In the genomic region with DNA sequence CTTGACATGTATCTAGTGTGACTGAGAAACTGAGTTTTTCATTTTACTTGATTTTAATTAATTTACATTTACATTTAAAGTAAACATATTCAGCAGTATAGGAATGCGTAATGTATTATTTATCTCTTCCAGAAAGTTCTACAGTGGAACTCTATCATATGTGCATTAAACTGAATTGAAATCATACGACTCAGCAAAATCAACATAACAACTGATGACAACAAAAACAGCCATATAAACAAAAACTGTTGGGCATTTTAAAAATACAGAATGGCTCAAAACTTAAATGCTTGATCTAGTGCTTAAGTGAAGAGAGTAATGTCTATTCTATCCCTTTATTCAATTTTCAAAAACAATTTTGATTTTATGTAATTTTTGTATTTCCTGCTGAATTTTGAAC, we compare ENCODE assay signal across 2 cellular contexts.
TF ChIP-seq lines count a peak whose summit lies in the region.

No MANE protein-coding gene starts in this region.

TF ChIP-seq in A549, 52 proteins besides CTCF, POLR2A, EP300 and RAD21:
- no peak for TF ChIP-seq ZC3H11A (IDR thresholded peaks at IDR 0.05)
- peak; percentile 80 for TF ChIP-seq MAFK (IDR thresholded peaks at IDR 0.05; ENCODE audit: partially characterized antibody)

TF ChIP-seq in H1, 55 proteins besides CTCF, POLR2A, EP300 and RAD21:
- TF ChIP-seq ZNF274 (IDR thresholded peaks at IDR 0.05; ENCODE audit: borderline replicate concordance, extremely low read depth, low read length) (no peak), CBX8 (IDR thresholded peaks at IDR 0.05; ENCODE audit: borderline replicate concordance, low read depth, low read length) (no peak), MAFK (IDR thresholded peaks at IDR 0.05; ENCODE audit: low read depth, low read length) (peak; percentile 84), RXRA (IDR thresholded peaks at IDR 0.05; ENCODE audit: insufficient read depth, low read depth, low read length) (no peak)
- TF ChIP-seq, protein P1, sequence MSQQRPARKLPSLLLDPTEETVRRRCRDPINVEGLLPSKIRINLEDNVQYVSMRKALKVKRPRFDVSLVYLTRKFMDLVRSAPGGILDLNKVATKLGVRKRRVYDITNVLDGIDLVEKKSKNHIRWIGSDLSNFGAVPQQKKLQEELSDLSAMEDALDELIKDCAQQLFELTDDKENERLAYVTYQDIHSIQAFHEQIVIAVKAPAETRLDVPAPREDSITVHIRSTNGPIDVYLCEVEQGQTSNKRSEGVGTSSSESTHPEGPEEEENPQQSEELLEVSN (IDR thresholded peaks at IDR 0.05) = no peak
